ENCODE assay signal across 11 cellular contexts in genomic region chr2:208280933-208281332, GRCh38. TPM values are rescaled to one million over a fixed set of nuclear protein-coding genes. Genes with fewer than 3 reads are reported as not detected.
A peak's percentile ranks its signal among the peaks of the same experiment; 100 is the strongest.
DNase-seq lines count a peak whose midpoint lies in the region; ATAC-seq and TF ChIP-seq lines count a peak whose summit lies in the region.
"Had no signal": no experiment of that assay in that cellular context is flagged by ENCODE, and none has a peak within 500 bp of the region (broad histone marks: within the 10 kb centered on the region; RNA-seq: fewer than 3 reads in every experiment).

No MANE protein-coding gene starts in this region.

- TF ChIP-seq CTCF in fibroblast of lung (conservative IDR thresholded peaks at IDR 0.05 in 1 of 2, IDR thresholded peaks at IDR 0.05 in 1 of 2; ENCODE audit: low read depth in 1 of 2, low read length in 2 of 2) (no peak), GM13977 (IDR thresholded peaks at IDR 0.05; ENCODE audit: extremely low read depth, insufficient read depth, missing control alignments) (no peak)

- peaks cover 2% of the 10 kb centered on the region for H3K79me2 ChIP-seq in fibroblast of lung (ENCODE audit: control insufficient read depth, insufficient read depth, low read length)

- H4K20me1 ChIP-seq in fibroblast of lung (ENCODE audit: control insufficient read depth, extremely low read depth, insufficient read depth, low read length), result no peaks in the 10 kb centered on the region

- peak; percentile 14 for DNase-seq in AG20443 (ENCODE audit: low spot score)
- peak; percentile 59 to 70 for DNase-seq in fibroblast of lung (ENCODE audit: low read depth in 2 of 2)
- DNase-seq in dermis blood vessel endothelial cell, result no peak
- no peak for DNase-seq in GM13977 (ENCODE audit: low spot score)
- DNase-seq in anterior cingulate cortex (lab: John Stamatoyannopoulos, UW), result no peak
- DNase-seq in T-helper 1 cell, result no peak
- DNase-seq: Caco-2, tibial artery had no signal

- peaks cover 2% of the 10 kb centered on the region for H3K36me3 ChIP-seq in fibroblast of lung (ENCODE audit: control insufficient read depth, insufficient read depth, low read length)

- no peaks in the 10 kb centered on the region for H3K9me3 ChIP-seq in fibroblast of lung (ENCODE audit: control insufficient read depth, insufficient read depth, low read depth, low read length)
- H3K9me3 ChIP-seq: Caco-2, tibial artery had no signal

- H3K27me3 ChIP-seq in fibroblast of lung (ENCODE audit: control insufficient read depth, insufficient read depth, low read length), result no peaks in the 10 kb centered on the region
- H3K27me3 ChIP-seq: tibial artery had no signal

- H3K4me3 ChIP-seq in fibroblast of lung (replicated peaks in 1 of 4; ENCODE audit: control extremely low read depth in 1 of 4, insufficient read depth in 1 of 4, low read depth in 3 of 4, low read length in 4 of 4), result no peak overlapping the region
- H3K4me3 ChIP-seq: tibial artery had no signal

- H3K9ac ChIP-seq in fibroblast of lung (ENCODE audit: insufficient read depth, low read length), result no peak overlapping the region

- peak; percentile 80 for ATAC-seq in GM19463 (IDR thresholded peaks at IDR 0.05; ENCODE audit: unreplicated experiment)
- ATAC-seq in HG03565 (IDR thresholded peaks at IDR 0.05; ENCODE audit: unreplicated experiment), result peak; percentile 58
- ATAC-seq: WTC11 had no signal

- H3K4me2 ChIP-seq in fibroblast of lung (ENCODE audit: extremely low read depth, insufficient read depth, low read length), result no peak overlapping the region

- H3K27ac ChIP-seq in fibroblast of lung (ENCODE audit: insufficient read depth, low read length), result no peak overlapping the region
- H3K27ac ChIP-seq: tibial artery had no signal

- peaks cover 4% of the 10 kb centered on the region for H3K4me1 ChIP-seq in fibroblast of lung (ENCODE audit: control insufficient read depth, extremely low read depth, insufficient read depth, low read length)
- H3K4me1 ChIP-seq: Caco-2, tibial artery had no signal

- in situ Hi-C loops in GM13977 (cut with MboI; ENCODE audit: low pct_unique_long_range_greater_than_20kb, low sequenced_read_pairs, unreplicated experiment), result no loop called here

- H2AFZ ChIP-seq in fibroblast of lung (ENCODE audit: low read length), result no peak overlapping the region

RNA-seq across cellular contexts. Expression of gene PIKFYVE, which starts 14.9 kb away (rescaled TPM):
- total RNA-seq in fibroblast of lung (33.6 and 40.1 TPM in 2 replicates), dermis blood vessel endothelial cell (33.2 and 36.3 TPM in 2 replicates)
- 22.0 and 23.8 TPM in 2 replicates for polyA plus RNA-seq in fibroblast of lung
- polyA plus RNA-seq in fibroblast of lung (2012), result 9.5 and 11.4 TPM in 2 replicates
- polyA minus RNA-seq in fibroblast of lung (ENCODE audit: low replicate concordance), result 7.6 and 17.4 TPM in 2 replicates

RNA-seq across cellular contexts. Expression of gene IDH1, which starts 26.1 kb away (rescaled TPM):
- total RNA-seq in fibroblast of lung (353 and 378 TPM in 2 replicates), dermis blood vessel endothelial cell (107 and 137 TPM in 2 replicates)
- 199 and 200 TPM in 2 replicates for polyA plus RNA-seq in fibroblast of lung
- polyA plus RNA-seq in fibroblast of lung (2012), result 118 and 132 TPM in 2 replicates
- 29.0 and 36.5 TPM in 2 replicates for polyA minus RNA-seq in fibroblast of lung (ENCODE audit: low replicate concordance)

Comparison
In these comparisons a context has a peak if more than half of its experiments do, and no peak if none do; other contexts are left out.
1. DNase-seq: peak in AG20443 (single experiment) and fibroblast of lung (2 of 2); none in dermis blood vessel endothelial cell (single experiment), GM13977 (single experiment), anterior cingulate cortex (0 of 58) and T-helper 1 cell (0 of 5).